ENCODE assay signal across 1 cellular context in the genomic region with DNA sequence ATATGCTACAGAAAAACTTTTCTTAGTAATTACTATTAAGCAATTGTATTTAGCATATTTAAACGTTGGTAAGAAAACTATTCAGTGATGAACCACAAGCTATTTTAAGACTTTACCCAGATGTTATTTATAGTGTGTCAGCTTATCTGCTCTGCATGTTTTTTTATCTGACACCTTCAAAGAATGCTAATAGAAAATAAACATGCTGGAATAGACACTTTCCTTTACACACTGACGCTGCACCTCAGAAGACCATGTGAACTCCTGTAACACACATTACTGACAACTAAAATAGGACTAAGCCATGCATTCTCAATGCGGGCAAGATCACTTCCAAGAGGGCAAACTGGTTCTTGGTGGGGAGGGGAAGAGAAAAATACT.
TF ChIP-seq lines count a peak whose summit lies in the region.

No MANE protein-coding gene starts in this region.

TF ChIP-seq in K562, 482 proteins besides CTCF, POLR2A, EP300 and RAD21 (continued from another document and continues in another):
- no peak for TF ChIP-seq PATZ1 (CRISPR knock-in tag; IDR thresholded peaks at IDR 0.05; ENCODE audit: borderline replicate concordance)
- no peak for TF ChIP-seq CREB5 (CRISPR knock-in tag; IDR thresholded peaks at IDR 0.05)
- no peak for TF ChIP-seq SLC30A9 (CRISPR knock-in tag; IDR thresholded peaks at IDR 0.05)
- TF ChIP-seq KAT2B (IDR thresholded peaks at IDR 0.05; ENCODE audit: low read depth, low read length): no peak
- peak; percentile 28; the same call in 1 of the 2 replicates for TF ChIP-seq C11orf30 (IDR thresholded peaks at IDR 0.05; ENCODE audit: low read depth)
- TF ChIP-seq PBX2 (CRISPR knock-in tag; IDR thresholded peaks at IDR 0.05; ENCODE audit: low read depth): no peak
- TF ChIP-seq PBX2 (tag; conservative IDR thresholded peaks at IDR 0.05; ENCODE audit: low read depth): peak; percentile 60
- TF ChIP-seq HMGN3 (IDR thresholded peaks at IDR 0.05; ENCODE audit: borderline replicate concordance, extremely low read depth, insufficient read length, low read depth, low read length): no peak
- TF ChIP-seq, protein P1, sequence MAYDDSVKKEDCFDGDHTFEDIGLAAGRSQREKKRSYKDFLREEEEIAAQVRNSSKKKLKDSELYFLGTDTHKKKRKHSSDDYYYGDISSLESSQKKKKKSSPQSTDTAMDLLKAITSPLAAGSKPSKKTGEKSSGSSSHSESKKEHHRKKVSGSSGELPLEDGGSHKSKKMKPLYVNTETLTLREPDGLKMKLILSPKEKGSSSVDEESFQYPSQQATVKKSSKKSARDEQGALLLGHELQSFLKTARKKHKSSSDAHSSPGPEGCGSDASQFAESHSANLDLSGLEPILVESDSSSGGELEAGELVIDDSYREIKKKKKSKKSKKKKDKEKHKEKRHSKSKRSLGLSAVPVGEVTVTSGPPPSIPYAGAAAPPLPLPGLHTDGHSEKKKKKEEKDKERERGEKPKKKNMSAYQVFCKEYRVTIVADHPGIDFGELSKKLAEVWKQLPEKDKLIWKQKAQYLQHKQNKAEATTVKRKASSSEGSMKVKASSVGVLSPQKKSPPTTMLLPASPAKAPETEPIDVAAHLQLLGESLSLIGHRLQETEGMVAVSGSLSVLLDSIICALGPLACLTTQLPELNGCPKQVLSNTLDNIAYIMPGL (CRISPR knock-in tag; IDR thresholded peaks at IDR 0.05): no peak
- peak; percentile 44; the same call in 1 of the 2 replicates for TF ChIP-seq SMARCE1 (IDR thresholded peaks at IDR 0.05)
- TF ChIP-seq TEAD4 (IDR thresholded peaks at IDR 0.05; ENCODE audit: low read length): peak; percentile 38; the same call in 1 of the 2 replicates
- TF ChIP-seq TEAD4 (CRISPR knock-in tag; IDR thresholded peaks at IDR 0.05; ENCODE audit: borderline replicate concordance): no peak
- TF ChIP-seq MEF2D (tag; conservative IDR thresholded peaks at IDR 0.05; ENCODE audit: low read depth): peak; percentile 95
- TF ChIP-seq NELFE (IDR thresholded peaks at IDR 0.05; ENCODE audit: insufficient read depth, insufficient read length): no peak
- TF ChIP-seq ZNF282 (CRISPR knock-in tag; IDR thresholded peaks at IDR 0.05): no peak
- TF ChIP-seq JUND (IDR thresholded peaks at IDR 0.05; ENCODE audit: borderline replicate concordance, low read depth, low read length): no peak
- peak; percentile 39; the same call in 1 of the 3 replicates for TF ChIP-seq JUND (tag; IDR thresholded peaks at IDR 0.05; ENCODE audit: borderline replicate concordance, low read depth, low read length)
- TF ChIP-seq REST (CRISPR knock-in tag; IDR thresholded peaks at IDR 0.05; ENCODE audit: low read depth): no peak
- no peak for TF ChIP-seq LARP7 (IDR thresholded peaks at IDR 0.05)
- no peak for TF ChIP-seq LCOR (CRISPR knock-in tag; IDR thresholded peaks at IDR 0.05)
- peak; percentile 32; the same call in 1 of the 2 replicates for TF ChIP-seq TCF3 (CRISPR knock-in tag; IDR thresholded peaks at IDR 0.05)
- 0 out of 2 replicates have a peak, but pooled peaks have one; percentile 13 for TF ChIP-seq NCOR1 (IDR thresholded peaks at IDR 0.05)
- TF ChIP-seq, protein P2, sequence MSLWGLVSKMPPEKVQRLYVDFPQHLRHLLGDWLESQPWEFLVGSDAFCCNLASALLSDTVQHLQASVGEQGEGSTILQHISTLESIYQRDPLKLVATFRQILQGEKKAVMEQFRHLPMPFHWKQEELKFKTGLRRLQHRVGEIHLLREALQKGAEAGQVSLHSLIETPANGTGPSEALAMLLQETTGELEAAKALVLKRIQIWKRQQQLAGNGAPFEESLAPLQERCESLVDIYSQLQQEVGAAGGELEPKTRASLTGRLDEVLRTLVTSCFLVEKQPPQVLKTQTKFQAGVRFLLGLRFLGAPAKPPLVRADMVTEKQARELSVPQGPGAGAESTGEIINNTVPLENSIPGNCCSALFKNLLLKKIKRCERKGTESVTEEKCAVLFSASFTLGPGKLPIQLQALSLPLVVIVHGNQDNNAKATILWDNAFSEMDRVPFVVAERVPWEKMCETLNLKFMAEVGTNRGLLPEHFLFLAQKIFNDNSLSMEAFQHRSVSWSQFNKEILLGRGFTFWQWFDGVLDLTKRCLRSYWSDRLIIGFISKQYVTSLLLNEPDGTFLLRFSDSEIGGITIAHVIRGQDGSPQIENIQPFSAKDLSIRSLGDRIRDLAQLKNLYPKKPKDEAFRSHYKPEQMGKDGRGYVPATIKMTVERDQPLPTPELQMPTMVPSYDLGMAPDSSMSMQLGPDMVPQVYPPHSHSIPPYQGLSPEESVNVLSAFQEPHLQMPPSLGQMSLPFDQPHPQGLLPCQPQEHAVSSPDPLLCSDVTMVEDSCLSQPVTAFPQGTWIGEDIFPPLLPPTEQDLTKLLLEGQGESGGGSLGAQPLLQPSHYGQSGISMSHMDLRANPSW (CRISPR knock-in tag; IDR thresholded peaks at IDR 0.05): no peak
- no peak for TF ChIP-seq FOXA1 (IDR thresholded peaks at IDR 0.05; ENCODE audit: borderline replicate concordance)
- no peak for TF ChIP-seq FOXO4 (CRISPR knock-in tag; IDR thresholded peaks at IDR 0.05)
- peak; percentile 40; the same call in 1 of the 2 replicates for TF ChIP-seq SMARCA4 (IDR thresholded peaks at IDR 0.05)
